In genomic region chrX:149121526-149121925, GRCh38 we compare ENCODE assay signal across 9 cellular contexts.
"Had no signal": no experiment of that assay in that cellular context is flagged by ENCODE, and none has a peak within 500 bp of the region (broad histone marks: within the 10 kb centered on the region; RNA-seq: fewer than 3 reads in every experiment).

No MANE protein-coding gene starts in this region.

- H3K9ac ChIP-seq: KMS-11 had no signal

- H3K4me2 ChIP-seq: GM23338, KMS-11 had no signal

- FAIRE-seq: HepG2 had no signal

- ATAC-seq: GM23338, HCT116, HepG2 had no signal

- H3K4me1 ChIP-seq: HAP-1 had no signal

- H3K9me3 ChIP-seq: HAP-1 had no signal

- H3K4me3 ChIP-seq: GM23338, HAP-1 had no signal

- DNase-seq: H7, HFFc6, KBM-7 had no signal

- H3K36me3 ChIP-seq: HAP-1 had no signal

- H2AFZ ChIP-seq: GM23338 had no signal

- H3K27ac ChIP-seq: HL-60, KMS-11 had no signal
